Comparison of ENCODE assay signal across 8 cellular contexts in genomic region chr12:12441891-12442461, GRCh38.
DNase-seq lines count a peak whose midpoint lies in the region; ATAC-seq and TF ChIP-seq lines count a peak whose summit lies in the region.

No MANE protein-coding gene starts in this region.

- no peaks in the 10 kb centered on the region for H3K27me3 ChIP-seq in KMS-11 (ENCODE audit: insufficient read depth, low read depth)
- no peaks in the 10 kb centered on the region for H3K27me3 ChIP-seq in gastroesophageal sphincter

- H3K27ac Mint-ChIP-seq in endothelial cell (ENCODE audit: unreplicated experiment): no peak overlapping the region

- peak; percentile 32 for DNase-seq in activated CD8-positive, alpha-beta memory T cell treated with anti-CD3 and anti-CD28 coated beads, Interleukin-2, amount 50 U/mL, for 4 hours
- DNase-seq in stimulated activated naive CD8-positive, alpha-beta T cell treated with anti-CD3 and anti-CD28 coated beads, Interleukin-15, Interleukin-2, amounts not matched to agents 100 U/mL and 50 U/mL, for 24 hours: peak; percentile 51
- DNase-seq in HCEC 1CT (no peak), endothelial cell (ENCODE audit: low spot score) (no peak), DMS 273 treated with DMSO at 0.1 percent for 48 hours (lab: John Stamatoyannopoulos, UW) (no peak)

- peak overlapping the region; percentile 50 for H3K4me2 ChIP-seq in KMS-11

- H3K9me3 ChIP-seq in gastroesophageal sphincter: no peaks in the 10 kb centered on the region

- peak overlapping the region; percentile 16; the same call in 1 of the 2 replicates for H3K9ac ChIP-seq in KMS-11

- H3K27ac ChIP-seq in KMS-11 (peak overlapping the region; percentile 43), gastroesophageal sphincter (peak overlapping the region in 3 of 4 donors; percentile 67 to 73 (median 70))

- H3K79me2 ChIP-seq in KMS-11 (ENCODE audit: insufficient read depth, low read depth): no peaks in the 10 kb centered on the region

- no peak for TF ChIP-seq POLR2A in gastroesophageal sphincter (IDR thresholded peaks at IDR 0.05)

- no peak overlapping the region for H3K4me3 Mint-ChIP-seq in endothelial cell (ENCODE audit: unreplicated experiment)

- peaks cover 5% of the 10 kb centered on the region for H3K36me3 Mint-ChIP-seq in endothelial cell (ENCODE audit: low read depth, unreplicated experiment)

- H3K4me1 Mint-ChIP-seq in endothelial cell (ENCODE audit: unreplicated experiment): peaks cover 12% of the 10 kb centered on the region

- H3K36me3 ChIP-seq in KMS-11 (ENCODE audit: insufficient read depth) (no peaks in the 10 kb centered on the region), gastroesophageal sphincter (no peaks in the 10 kb centered on the region)

- no peak for TF ChIP-seq EP300 in gastroesophageal sphincter (IDR thresholded peaks at IDR 0.05)

- 76 to 83% methylated on average over 2 to 3 of the region's 3 CpGs for WGBS in gastroesophageal sphincter (ENCODE audit: low coverage in 1 of 2), 2 donors

- no peaks in the 10 kb centered on the region for H3K9me3 Mint-ChIP-seq in endothelial cell (ENCODE audit: unreplicated experiment)

- H4K20me1 ChIP-seq in KMS-11 (ENCODE audit: insufficient read depth): no peaks in the 10 kb centered on the region

- ATAC-seq in gastroesophageal sphincter (no peak), GM21360 (IDR thresholded peaks at IDR 0.05; ENCODE audit: unreplicated experiment) (no peak)
- ATAC-seq in stimulated activated naive CD8-positive, alpha-beta T cell treated with anti-CD3 and anti-CD28 coated beads, Interleukin-15, Interleukin-2, amounts not matched to agents 100 U/mL and 50 U/mL, for 24 hours: peak; percentile 75

- H3K27me3 Mint-ChIP-seq in endothelial cell (ENCODE audit: unreplicated experiment): peaks cover 3% of the 10 kb centered on the region

- peaks cover 30% of the 10 kb centered on the region for H3K4me1 ChIP-seq in KMS-11 (ENCODE audit: low read depth, poor library complexity, severe bottlenecking)
- H3K4me1 ChIP-seq in gastroesophageal sphincter: peaks cover 0 to 30% (median 12%) of the 10 kb centered on the region in 3 donors

- no peak for TF ChIP-seq CTCF in KMS-11 (conservative IDR thresholded peaks at IDR 0.05; ENCODE audit: low read depth, low read length)
- no peak for TF ChIP-seq CTCF in gastroesophageal sphincter (IDR thresholded peaks at IDR 0.05)
- TF ChIP-seq CTCF in endothelial cell (IDR thresholded peaks at IDR 0.05; ENCODE audit: unreplicated experiment): no peak

- H3K4me3 ChIP-seq in KMS-11 (IDR thresholded peaks at IDR 0.05; ENCODE audit: insufficient read depth, low read depth, low read length) (no peak overlapping the region), gastroesophageal sphincter (no peak overlapping the region)

- H2AFZ ChIP-seq in KMS-11 (ENCODE audit: low read depth): no peak overlapping the region

Comparison
In these comparisons a context has a peak if more than half of its experiments do, and no peak if none do; other contexts are left out.
1. DNase-seq: peak in activated CD8-positive, alpha-beta memory T cell treated with anti-CD3 and anti-CD28 coated beads, Interleukin-2, amount 50 U/mL, for 4 hours (single experiment) and stimulated activated naive CD8-positive, alpha-beta T cell treated with anti-CD3 and anti-CD28 coated beads, Interleukin-15, Interleukin-2, amounts not matched to agents 100 U/mL and 50 U/mL, for 24 hours (single experiment); none in HCEC 1CT (single experiment), endothelial cell (single experiment) and DMS 273 treated with DMSO at 0.1 percent for 48 hours (single experiment).